ENCODE assay signal across 9 cellular contexts in genomic region chr13:98476106-98476505, GRCh38.
DNase-seq lines count a peak whose midpoint lies in the region; ATAC-seq lines count a peak whose summit lies in the region.
"Had no signal": no experiment of that assay in that cellular context is flagged by ENCODE, and none has a peak within 500 bp of the region (broad histone marks: within the 10 kb centered on the region; RNA-seq: fewer than 3 reads in every experiment).

No MANE protein-coding gene starts in this region.

- H3K4me3 ChIP-seq in iPS-18a (ENCODE audit: low read length) = peak overlapping the region; percentile 44
- H3K4me3 ChIP-seq: A549 had no signal

- peaks cover 14% of the 10 kb centered on the region for H3K36me3 ChIP-seq in iPS-18a (ENCODE audit: control insufficient read depth, low read depth, low read length)

- peak; percentile 60 for DNase-seq in NK-92 treated with Interleukin-12 subunit alpha and Interleukin-12 subunit beta, amount 100 ng/mL, for 24 hours (lab: John Stamatoyannopoulos, UW)
- DNase-seq in NK-92 (lab: John Stamatoyannopoulos, UW; ENCODE audit: unreplicated experiment) (no peak), NCI-H345 treated with DMSO at 0.1 percent for 48 hours (lab: John Stamatoyannopoulos, UW; ENCODE audit: unreplicated experiment) (no peak), NCI-H1048 (lab: John Stamatoyannopoulos, UW) (no peak)
- DNase-seq in activated CD8-positive, alpha-beta memory T cell treated with anti-CD3 and anti-CD28 coated beads for 48 hours (ENCODE audit: low read depth in 2 of 3, low spot score in 2 of 3) = peak in 2 of 3 experiments; percentile 24 to 45
- DNase-seq in stimulated activated CD8-positive, alpha-beta memory T cell treated with anti-CD3 and anti-CD28 coated beads, Interleukin-4, amount 100 ng/mL, for 24 hours (ENCODE audit: low read depth) = peak; percentile 42

- H3K4me1 ChIP-seq in iPS-18a (ENCODE audit: control insufficient read depth, low read depth, low read length) = peaks cover 38% of the 10 kb centered on the region

- no peaks in the 10 kb centered on the region for H3K9me3 ChIP-seq in iPS-18a (ENCODE audit: control insufficient read depth, low read depth, low read length)
- H3K9me3 ChIP-seq: A549 had no signal

- H3K9ac ChIP-seq in iPS-18a (ENCODE audit: low read length) = no peak overlapping the region

- no peak overlapping the region for H3K27ac ChIP-seq in iPS-18a (ENCODE audit: low read length)

- H3K27me3 ChIP-seq in iPS-18a (ENCODE audit: control insufficient read depth, insufficient read depth, low read length) = no peaks in the 10 kb centered on the region

- peak; percentile 24 for ATAC-seq in HG03108 (IDR thresholded peaks at IDR 0.05; ENCODE audit: unreplicated experiment)

Comparison
In these comparisons a context has a peak if more than half of its experiments do, and no peak if none do; other contexts are left out.
1. DNase-seq: peak in NK-92 treated with Interleukin-12 subunit alpha and Interleukin-12 subunit beta, amount 100 ng/mL, for 24 hours (single experiment), activated CD8-positive, alpha-beta memory T cell treated with anti-CD3 and anti-CD28 coated beads for 48 hours (2 of 3) and stimulated activated CD8-positive, alpha-beta memory T cell treated with anti-CD3 and anti-CD28 coated beads, Interleukin-4, amount 100 ng/mL, for 24 hours (single experiment); none in NK-92 (single experiment), NCI-H345 treated with DMSO at 0.1 percent for 48 hours (single experiment) and NCI-H1048 (single experiment).